1 cellular context compared by ENCODE assay signal in the genomic region with DNA sequence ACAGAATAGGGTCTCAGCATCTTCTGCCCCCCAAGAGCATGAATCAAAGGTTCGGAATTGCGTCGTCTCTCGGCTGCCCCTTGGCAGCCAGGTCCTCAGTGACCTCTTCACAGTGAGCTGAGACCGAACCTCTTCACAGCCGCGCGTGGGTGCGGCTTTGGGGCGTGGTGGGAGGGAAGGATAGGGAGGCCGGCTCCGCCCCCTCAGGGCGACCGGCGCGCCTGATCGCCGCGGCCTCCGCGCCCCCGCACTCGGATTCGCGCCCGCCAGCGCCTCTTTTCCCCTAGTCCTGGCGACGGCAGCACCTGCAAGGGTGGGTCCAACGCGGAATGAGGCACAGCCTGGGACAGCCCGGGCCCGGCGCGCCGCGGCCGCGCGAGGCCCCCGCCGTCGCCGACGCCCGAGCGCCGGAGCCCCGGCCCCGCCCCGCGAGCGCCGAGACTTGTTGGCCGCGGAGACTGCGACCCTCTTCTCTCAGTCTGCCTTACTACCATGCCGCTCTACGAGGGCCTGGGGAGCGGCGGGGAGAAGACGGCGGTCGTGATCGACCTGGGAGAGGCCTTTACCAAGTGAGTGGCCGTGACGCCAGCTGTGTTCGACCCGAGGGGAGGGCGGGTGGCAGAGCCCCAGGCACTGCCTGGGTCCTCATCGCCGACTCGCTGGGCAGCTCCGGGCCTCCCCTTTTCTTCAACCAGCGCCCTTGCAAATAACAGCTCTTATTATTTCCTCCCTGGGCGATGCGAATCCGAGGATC.
TF ChIP-seq lines count a peak whose summit lies in the region.

A gene (plus strand): TSS at position 424 of the 754 bp plus-strand sequence. CDS start 69 bp downstream, at position 493.

TF ChIP-seq in K562, 482 proteins besides CTCF, POLR2A, EP300 and RAD21 (continued from another document and continues in another):
- TF ChIP-seq, protein P1, sequence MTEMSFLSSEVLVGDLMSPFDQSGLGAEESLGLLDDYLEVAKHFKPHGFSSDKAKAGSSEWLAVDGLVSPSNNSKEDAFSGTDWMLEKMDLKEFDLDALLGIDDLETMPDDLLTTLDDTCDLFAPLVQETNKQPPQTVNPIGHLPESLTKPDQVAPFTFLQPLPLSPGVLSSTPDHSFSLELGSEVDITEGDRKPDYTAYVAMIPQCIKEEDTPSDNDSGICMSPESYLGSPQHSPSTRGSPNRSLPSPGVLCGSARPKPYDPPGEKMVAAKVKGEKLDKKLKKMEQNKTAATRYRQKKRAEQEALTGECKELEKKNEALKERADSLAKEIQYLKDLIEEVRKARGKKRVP (CRISPR knock-in tag; IDR thresholded peaks at IDR 0.05): no peak
- TF ChIP-seq ETS2 (tag; IDR thresholded peaks at IDR 0.05; ENCODE audit: borderline replicate concordance, poor library complexity, severe bottlenecking) (no peak), RBBP5 (IDR thresholded peaks at IDR 0.05; ENCODE audit: borderline replicate concordance, insufficient read depth, low read length, poor library complexity, severe bottlenecking) (peak; percentile 79), FOXP1 (CRISPR knock-in tag; IDR thresholded peaks at IDR 0.05) (peak; percentile 54; the same call in 1 of the 2 replicates), L3MBTL2 (IDR thresholded peaks at IDR 0.05) (peak; percentile 24; the same call in 1 of the 2 replicates), HDAC8 (tag; IDR thresholded peaks at IDR 0.05) (no peak), POLR2H (tag; IDR thresholded peaks at IDR 0.05; ENCODE audit: low read depth) (peak; percentile 38; the same call in 1 of the 2 replicates), ZNF175 (CRISPR knock-in tag; IDR thresholded peaks at IDR 0.05; ENCODE audit: low read depth) (no peak), CTBP1 (IDR thresholded peaks at IDR 0.05; ENCODE audit: borderline replicate concordance) (peak; percentile 81), GATAD2B (IDR thresholded peaks at IDR 0.05; ENCODE audit: borderline replicate concordance) (peak; percentile 28; the same call in 1 of the 2 replicates), NR4A1 (CRISPR knock-in tag; IDR thresholded peaks at IDR 0.05) (no peak), NR4A1 (tag; IDR thresholded peaks at IDR 0.05) (no peak), KLF10 (CRISPR knock-in tag; IDR thresholded peaks at IDR 0.05) (no peak), ERF (CRISPR knock-in tag; IDR thresholded peaks at IDR 0.05) (no peak), POLR2G (IDR thresholded peaks at IDR 0.05; ENCODE audit: low read depth, low read length) (peak; percentile 79), MEF2D (tag; conservative IDR thresholded peaks at IDR 0.05; ENCODE audit: low read depth) (no peak), ZNF224 (CRISPR knock-in tag; IDR thresholded peaks at IDR 0.05) (no peak), TAF7 (tag; IDR thresholded peaks at IDR 0.05) (no peak), CAMTA2 (CRISPR knock-in tag; conservative IDR thresholded peaks at IDR 0.05) (no peak), SNIP1 (IDR thresholded peaks at IDR 0.05; ENCODE audit: low read depth) (no peak), SMAD4 (CRISPR knock-in tag; conservative IDR thresholded peaks at IDR 0.05) (peak; percentile 64; the same call in 1 of the 2 replicates), XRCC5 (IDR thresholded peaks at IDR 0.05; ENCODE audit: low read depth, low read length) (no peak), NBN (IDR thresholded peaks at IDR 0.05; ENCODE audit: low read depth) (no peak), TBP (optimal IDR thresholded peaks at IDR 0.05; ENCODE audit: low read depth, low read length) (peak; percentile 42), PTTG1 (tag; IDR thresholded peaks at IDR 0.05; ENCODE audit: low read depth) (no peak), NFE2 (IDR thresholded peaks at IDR 0.05; ENCODE audit: low read depth) (peak; percentile 91), KDM2B (CRISPR knock-in tag; IDR thresholded peaks at IDR 0.05) (no peak), RAD51 (IDR thresholded peaks at IDR 0.05; ENCODE audit: borderline replicate concordance, low read depth) (no peak), ZNF41 (CRISPR knock-in tag; conservative IDR thresholded peaks at IDR 0.05) (no peak), MTA3 (IDR thresholded peaks at IDR 0.05; ENCODE audit: borderline replicate concordance) (peak; percentile 31; the same call in 1 of the 2 replicates), ZBTB17 (CRISPR knock-in tag; IDR thresholded peaks at IDR 0.05) (no peak), ZNF766 (CRISPR knock-in tag; conservative IDR thresholded peaks at IDR 0.05) (peak; percentile 31; the same call in 1 of the 2 replicates)
- TF ChIP-seq, protein P2, sequence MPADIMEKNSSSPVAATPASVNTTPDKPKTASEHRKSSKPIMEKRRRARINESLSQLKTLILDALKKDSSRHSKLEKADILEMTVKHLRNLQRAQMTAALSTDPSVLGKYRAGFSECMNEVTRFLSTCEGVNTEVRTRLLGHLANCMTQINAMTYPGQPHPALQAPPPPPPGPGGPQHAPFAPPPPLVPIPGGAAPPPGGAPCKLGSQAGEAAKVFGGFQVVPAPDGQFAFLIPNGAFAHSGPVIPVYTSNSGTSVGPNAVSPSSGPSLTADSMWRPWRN (IDR thresholded peaks at IDR 0.05; ENCODE audit: low read depth): no peak
- TF ChIP-seq, protein P3, sequence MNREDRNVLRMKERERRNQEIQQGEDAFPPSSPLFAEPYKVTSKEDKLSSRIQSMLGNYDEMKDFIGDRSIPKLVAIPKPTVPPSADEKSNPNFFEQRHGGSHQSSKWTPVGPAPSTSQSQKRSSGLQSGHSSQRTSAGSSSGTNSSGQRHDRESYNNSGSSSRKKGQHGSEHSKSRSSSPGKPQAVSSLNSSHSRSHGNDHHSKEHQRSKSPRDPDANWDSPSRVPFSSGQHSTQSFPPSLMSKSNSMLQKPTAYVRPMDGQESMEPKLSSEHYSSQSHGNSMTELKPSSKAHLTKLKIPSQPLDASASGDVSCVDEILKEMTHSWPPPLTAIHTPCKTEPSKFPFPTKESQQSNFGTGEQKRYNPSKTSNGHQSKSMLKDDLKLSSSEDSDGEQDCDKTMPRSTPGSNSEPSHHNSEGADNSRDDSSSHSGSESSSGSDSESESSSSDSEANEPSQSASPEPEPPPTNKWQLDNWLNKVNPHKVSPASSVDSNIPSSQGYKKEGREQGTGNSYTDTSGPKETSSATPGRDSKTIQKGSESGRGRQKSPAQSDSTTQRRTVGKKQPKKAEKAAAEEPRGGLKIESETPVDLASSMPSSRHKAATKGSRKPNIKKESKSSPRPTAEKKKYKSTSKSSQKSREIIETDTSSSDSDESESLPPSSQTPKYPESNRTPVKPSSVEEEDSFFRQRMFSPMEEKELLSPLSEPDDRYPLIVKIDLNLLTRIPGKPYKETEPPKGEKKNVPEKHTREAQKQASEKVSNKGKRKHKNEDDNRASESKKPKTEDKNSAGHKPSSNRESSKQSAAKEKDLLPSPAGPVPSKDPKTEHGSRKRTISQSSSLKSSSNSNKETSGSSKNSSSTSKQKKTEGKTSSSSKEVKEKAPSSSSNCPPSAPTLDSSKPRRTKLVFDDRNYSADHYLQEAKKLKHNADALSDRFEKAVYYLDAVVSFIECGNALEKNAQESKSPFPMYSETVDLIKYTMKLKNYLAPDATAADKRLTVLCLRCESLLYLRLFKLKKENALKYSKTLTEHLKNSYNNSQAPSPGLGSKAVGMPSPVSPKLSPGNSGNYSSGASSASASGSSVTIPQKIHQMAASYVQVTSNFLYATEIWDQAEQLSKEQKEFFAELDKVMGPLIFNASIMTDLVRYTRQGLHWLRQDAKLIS (CRISPR knock-in tag; IDR thresholded peaks at IDR 0.05): no peak
- TF ChIP-seq, protein P4, sequence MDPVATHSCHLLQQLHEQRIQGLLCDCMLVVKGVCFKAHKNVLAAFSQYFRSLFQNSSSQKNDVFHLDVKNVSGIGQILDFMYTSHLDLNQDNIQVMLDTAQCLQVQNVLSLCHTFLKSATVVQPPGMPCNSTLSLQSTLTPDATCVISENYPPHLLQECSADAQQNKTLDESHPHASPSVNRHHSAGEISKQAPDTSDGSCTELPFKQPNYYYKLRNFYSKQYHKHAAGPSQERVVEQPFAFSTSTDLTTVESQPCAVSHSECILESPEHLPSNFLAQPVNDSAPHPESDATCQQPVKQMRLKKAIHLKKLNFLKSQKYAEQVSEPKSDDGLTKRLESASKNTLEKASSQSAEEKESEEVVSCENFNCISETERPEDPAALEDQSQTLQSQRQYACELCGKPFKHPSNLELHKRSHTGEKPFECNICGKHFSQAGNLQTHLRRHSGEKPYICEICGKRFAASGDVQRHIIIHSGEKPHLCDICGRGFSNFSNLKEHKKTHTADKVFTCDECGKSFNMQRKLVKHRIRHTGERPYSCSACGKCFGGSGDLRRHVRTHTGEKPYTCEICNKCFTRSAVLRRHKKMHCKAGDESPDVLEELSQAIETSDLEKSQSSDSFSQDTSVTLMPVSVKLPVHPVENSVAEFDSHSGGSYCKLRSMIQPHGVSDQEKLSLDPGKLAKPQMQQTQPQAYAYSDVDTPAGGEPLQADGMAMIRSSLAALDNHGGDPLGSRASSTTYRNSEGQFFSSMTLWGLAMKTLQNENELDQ (CRISPR knock-in tag; IDR thresholded peaks at IDR 0.05; ENCODE audit: borderline replicate concordance): no peak
- TF ChIP-seq, protein P5, sequence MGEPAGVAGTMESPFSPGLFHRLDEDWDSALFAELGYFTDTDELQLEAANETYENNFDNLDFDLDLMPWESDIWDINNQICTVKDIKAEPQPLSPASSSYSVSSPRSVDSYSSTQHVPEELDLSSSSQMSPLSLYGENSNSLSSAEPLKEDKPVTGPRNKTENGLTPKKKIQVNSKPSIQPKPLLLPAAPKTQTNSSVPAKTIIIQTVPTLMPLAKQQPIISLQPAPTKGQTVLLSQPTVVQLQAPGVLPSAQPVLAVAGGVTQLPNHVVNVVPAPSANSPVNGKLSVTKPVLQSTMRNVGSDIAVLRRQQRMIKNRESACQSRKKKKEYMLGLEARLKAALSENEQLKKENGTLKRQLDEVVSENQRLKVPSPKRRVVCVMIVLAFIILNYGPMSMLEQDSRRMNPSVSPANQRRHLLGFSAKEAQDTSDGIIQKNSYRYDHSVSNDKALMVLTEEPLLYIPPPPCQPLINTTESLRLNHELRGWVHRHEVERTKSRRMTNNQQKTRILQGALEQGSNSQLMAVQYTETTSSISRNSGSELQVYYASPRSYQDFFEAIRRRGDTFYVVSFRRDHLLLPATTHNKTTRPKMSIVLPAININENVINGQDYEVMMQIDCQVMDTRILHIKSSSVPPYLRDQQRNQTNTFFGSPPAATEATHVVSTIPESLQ (CRISPR knock-in tag; IDR thresholded peaks at IDR 0.05): no peak
- TF ChIP-seq, protein P6, sequence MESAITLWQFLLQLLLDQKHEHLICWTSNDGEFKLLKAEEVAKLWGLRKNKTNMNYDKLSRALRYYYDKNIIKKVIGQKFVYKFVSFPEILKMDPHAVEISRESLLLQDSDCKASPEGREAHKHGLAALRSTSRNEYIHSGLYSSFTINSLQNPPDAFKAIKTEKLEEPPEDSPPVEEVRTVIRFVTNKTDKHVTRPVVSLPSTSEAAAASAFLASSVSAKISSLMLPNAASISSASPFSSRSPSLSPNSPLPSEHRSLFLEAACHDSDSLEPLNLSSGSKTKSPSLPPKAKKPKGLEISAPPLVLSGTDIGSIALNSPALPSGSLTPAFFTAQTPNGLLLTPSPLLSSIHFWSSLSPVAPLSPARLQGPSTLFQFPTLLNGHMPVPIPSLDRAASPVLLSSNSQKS (CRISPR knock-in tag; IDR thresholded peaks at IDR 0.05): no peak
- TF ChIP-seq, protein P7, sequence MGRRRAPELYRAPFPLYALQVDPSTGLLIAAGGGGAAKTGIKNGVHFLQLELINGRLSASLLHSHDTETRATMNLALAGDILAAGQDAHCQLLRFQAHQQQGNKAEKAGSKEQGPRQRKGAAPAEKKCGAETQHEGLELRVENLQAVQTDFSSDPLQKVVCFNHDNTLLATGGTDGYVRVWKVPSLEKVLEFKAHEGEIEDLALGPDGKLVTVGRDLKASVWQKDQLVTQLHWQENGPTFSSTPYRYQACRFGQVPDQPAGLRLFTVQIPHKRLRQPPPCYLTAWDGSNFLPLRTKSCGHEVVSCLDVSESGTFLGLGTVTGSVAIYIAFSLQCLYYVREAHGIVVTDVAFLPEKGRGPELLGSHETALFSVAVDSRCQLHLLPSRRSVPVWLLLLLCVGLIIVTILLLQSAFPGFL (CRISPR knock-in tag; IDR thresholded peaks at IDR 0.05): no peak
- TF ChIP-seq, protein P8, sequence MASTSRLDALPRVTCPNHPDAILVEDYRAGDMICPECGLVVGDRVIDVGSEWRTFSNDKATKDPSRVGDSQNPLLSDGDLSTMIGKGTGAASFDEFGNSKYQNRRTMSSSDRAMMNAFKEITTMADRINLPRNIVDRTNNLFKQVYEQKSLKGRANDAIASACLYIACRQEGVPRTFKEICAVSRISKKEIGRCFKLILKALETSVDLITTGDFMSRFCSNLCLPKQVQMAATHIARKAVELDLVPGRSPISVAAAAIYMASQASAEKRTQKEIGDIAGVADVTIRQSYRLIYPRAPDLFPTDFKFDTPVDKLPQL (IDR thresholded peaks at IDR 0.05; ENCODE audit: extremely low read depth, insufficient read length): no peak
- TF ChIP-seq, protein P9, sequence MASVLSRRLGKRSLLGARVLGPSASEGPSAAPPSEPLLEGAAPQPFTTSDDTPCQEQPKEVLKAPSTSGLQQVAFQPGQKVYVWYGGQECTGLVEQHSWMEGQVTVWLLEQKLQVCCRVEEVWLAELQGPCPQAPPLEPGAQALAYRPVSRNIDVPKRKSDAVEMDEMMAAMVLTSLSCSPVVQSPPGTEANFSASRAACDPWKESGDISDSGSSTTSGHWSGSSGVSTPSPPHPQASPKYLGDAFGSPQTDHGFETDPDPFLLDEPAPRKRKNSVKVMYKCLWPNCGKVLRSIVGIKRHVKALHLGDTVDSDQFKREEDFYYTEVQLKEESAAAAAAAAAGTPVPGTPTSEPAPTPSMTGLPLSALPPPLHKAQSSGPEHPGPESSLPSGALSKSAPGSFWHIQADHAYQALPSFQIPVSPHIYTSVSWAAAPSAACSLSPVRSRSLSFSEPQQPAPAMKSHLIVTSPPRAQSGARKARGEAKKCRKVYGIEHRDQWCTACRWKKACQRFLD (CRISPR knock-in tag; IDR thresholded peaks at IDR 0.05): no peak
- TF ChIP-seq, protein P10, sequence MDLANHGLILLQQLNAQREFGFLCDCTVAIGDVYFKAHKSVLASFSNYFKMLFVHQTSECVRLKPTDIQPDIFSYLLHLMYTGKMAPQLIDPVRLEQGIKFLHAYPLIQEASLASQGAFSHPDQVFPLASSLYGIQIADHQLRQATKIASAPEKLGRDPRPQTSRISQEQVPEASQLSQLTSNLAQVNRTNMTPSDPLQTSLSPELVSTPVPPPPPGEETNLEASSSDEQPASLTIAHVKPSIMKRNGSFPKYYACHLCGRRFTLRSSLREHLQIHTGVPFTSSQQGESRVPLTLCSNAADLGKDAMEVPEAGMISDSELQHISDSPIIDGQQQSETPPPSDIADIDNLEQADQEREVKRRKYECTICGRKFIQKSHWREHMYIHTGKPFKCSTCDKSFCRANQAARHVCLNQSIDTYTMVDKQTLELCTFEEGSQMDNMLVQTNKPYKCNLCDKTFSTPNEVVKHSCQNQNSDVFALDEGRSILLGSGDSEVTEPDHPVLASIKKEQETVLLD (IDR thresholded peaks at IDR 0.05): peak; percentile 57; the same call in 1 of the 2 replicates
- TF ChIP-seq, protein P11, sequence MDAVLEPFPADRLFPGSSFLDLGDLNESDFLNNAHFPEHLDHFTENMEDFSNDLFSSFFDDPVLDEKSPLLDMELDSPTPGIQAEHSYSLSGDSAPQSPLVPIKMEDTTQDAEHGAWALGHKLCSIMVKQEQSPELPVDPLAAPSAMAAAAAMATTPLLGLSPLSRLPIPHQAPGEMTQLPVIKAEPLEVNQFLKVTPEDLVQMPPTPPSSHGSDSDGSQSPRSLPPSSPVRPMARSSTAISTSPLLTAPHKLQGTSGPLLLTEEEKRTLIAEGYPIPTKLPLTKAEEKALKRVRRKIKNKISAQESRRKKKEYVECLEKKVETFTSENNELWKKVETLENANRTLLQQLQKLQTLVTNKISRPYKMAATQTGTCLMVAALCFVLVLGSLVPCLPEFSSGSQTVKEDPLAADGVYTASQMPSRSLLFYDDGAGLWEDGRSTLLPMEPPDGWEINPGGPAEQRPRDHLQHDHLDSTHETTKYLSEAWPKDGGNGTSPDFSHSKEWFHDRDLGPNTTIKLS (IDR thresholded peaks at IDR 0.05; ENCODE audit: borderline replicate concordance, low read depth): peak; percentile 26; the same call in 1 of the 2 replicates
